Comparison of ENCODE assay signal across 12 cellular contexts in the genomic region with DNA sequence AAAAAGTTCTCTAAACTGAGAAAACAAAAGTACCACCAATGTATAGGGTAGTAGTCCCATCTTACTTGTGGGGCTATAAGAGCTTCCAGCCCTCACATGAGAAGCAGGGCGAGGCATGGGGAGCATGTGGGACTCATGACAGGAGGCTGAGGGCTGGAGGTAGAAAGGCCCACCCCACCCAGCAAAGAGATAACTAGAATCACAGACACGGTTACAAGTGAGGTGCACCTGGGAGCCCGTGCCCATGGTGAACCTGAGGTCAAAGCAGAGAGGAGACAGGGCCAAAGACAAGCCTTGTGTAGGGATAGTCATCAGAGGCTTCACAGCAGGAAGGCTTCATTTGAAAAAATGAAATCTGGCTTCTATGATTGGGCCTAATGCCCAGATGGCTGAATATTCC. TPM values are rescaled to one million over a fixed set of nuclear protein-coding genes. Genes with fewer than 3 reads are reported as not detected.
"Had no signal": no experiment of that assay in that cellular context is flagged by ENCODE, and none has a peak within 500 bp of the region (broad histone marks: within the 10 kb centered on the region; RNA-seq: fewer than 3 reads in every experiment).

No MANE protein-coding gene starts in this region.

- H3K9ac ChIP-seq: GM23248 had no signal

- H3K4me1 ChIP-seq: HAP-1 had no signal

- H3K36me3 ChIP-seq: HAP-1 had no signal

- H2AFZ ChIP-seq: GM23248, GM23338 had no signal

- H3K27ac ChIP-seq: GM23248 had no signal

- ATAC-seq: GM23338, HCT116 had no signal

- H3K4me2 ChIP-seq: GM23338 had no signal

- DNase-seq: GM23248, GOT3, H7, H9, HCEC 1CT, HFFc6 had no signal

- H3K9me3 ChIP-seq: HAP-1 had no signal

- FAIRE-seq: H1, H54 had no signal

- H3K4me3 ChIP-seq: GM23248, GM23338, HAP-1 had no signal

RNA-seq across cellular contexts. Expression of a gene that starts 55.4 kb away (rescaled TPM):
- total RNA-seq: GM23248, H4, H7, H9 had no signal
- polyA plus RNA-seq: GM23248, H1 had no signal
